2 cellular contexts compared by ENCODE assay signal in the genomic region with DNA sequence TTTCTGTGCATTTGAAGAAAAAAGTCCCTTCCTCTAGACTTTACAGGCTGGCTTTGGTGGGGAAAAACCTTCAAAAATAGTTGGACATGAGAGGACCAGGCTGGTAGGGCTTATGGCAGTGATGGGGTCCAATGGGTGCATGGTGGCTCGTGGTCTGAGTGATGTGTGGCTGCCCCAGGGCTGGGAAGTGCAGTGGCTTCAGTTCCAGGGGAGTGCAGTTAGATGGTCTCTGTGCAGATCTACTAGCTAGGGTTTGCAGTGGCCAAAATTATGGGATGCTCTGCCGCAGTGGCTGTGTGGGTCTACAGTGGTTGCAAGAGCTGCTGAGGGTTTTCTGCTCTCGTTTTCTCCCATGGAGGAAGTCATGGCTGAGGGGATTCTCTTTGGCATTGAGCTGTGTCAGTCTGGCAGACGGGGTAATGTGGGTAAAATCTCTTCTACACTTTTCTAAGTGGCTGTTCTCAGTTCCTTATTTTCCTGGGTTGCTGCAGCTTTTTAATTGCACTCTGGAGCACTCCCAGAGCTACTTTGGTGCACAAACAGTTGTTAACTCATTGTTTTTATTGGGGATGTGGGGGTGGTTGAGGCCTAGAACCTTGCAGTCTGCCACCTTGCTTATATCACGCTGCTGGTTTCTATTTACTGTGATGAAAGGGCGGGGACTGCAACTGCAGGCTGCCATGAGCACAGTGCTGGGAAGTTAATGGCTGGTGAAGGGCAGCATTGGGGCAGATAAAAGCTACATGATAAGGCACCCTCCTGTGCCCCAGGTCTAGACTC.
TF ChIP-seq lines count a peak whose summit lies in the region.

No MANE protein-coding gene starts in this region.

TF ChIP-seq in H1, 55 proteins besides CTCF, POLR2A, EP300 and RAD21 (continued from another document):
- no peak for TF ChIP-seq CHD7 (IDR thresholded peaks at IDR 0.05; ENCODE audit: insufficient replicate concordance, low read length)
- TF ChIP-seq MAX (IDR thresholded peaks at IDR 0.05) = no peak
- TF ChIP-seq EGR1 (IDR thresholded peaks at IDR 0.05; ENCODE audit: borderline replicate concordance, low read depth, low read length) = no peak
- no peak for TF ChIP-seq CBX8 (IDR thresholded peaks at IDR 0.05; ENCODE audit: borderline replicate concordance, low read depth, low read length)
- TF ChIP-seq KDM5A (IDR thresholded peaks at IDR 0.05; ENCODE audit: low read length) = no peak
- no peak for TF ChIP-seq TAF1 (IDR thresholded peaks at IDR 0.05; ENCODE audit: low read depth, low read length)
- no peak for TF ChIP-seq BRCA1 (IDR thresholded peaks at IDR 0.05; ENCODE audit: low read depth, low read length)
- no peak for TF ChIP-seq TBP (IDR thresholded peaks at IDR 0.05; ENCODE audit: low read depth, low read length)
- TF ChIP-seq JUN (IDR thresholded peaks at IDR 0.05; ENCODE audit: low read depth, low read length) = no peak
- no peak for TF ChIP-seq SAP30 (IDR thresholded peaks at IDR 0.05; ENCODE audit: insufficient read depth, insufficient replicate concordance, low read length)
- no peak for TF ChIP-seq TCF12 (IDR thresholded peaks at IDR 0.05; ENCODE audit: low read depth, low read length)
- no peak for TF ChIP-seq JUND (IDR thresholded peaks at IDR 0.05; ENCODE audit: low read length)
- no peak for TF ChIP-seq GTF2F1 (IDR thresholded peaks at IDR 0.05; ENCODE audit: borderline replicate concordance, low read depth, low read length)
- no peak for TF ChIP-seq SP2 (IDR thresholded peaks at IDR 0.05; ENCODE audit: low read length)

TF ChIP-seq in SK-N-SH treated with all-trans-retinoic acid at 6 μM for 48 hours, 23 proteins besides CTCF, POLR2A, EP300 and RAD21:
- TF ChIP-seq POU6F1 (CRISPR knock-in tag; IDR thresholded peaks at IDR 0.05; ENCODE audit: borderline replicate concordance, low read depth) (no peak), CSRNP3 (CRISPR knock-in tag; IDR thresholded peaks at IDR 0.05) (no peak), RARB (CRISPR knock-in tag; IDR thresholded peaks at IDR 0.05) (no peak), GLIS3 (CRISPR knock-in tag; IDR thresholded peaks at IDR 0.05) (no peak), ZFP30 (CRISPR knock-in tag; IDR thresholded peaks at IDR 0.05) (no peak), PPARA (CRISPR knock-in tag; IDR thresholded peaks at IDR 0.05; ENCODE audit: borderline replicate concordance) (no peak), ZC3H10 (CRISPR knock-in tag; IDR thresholded peaks at IDR 0.05) (no peak), BACH2 (CRISPR knock-in tag; IDR thresholded peaks at IDR 0.05; ENCODE audit: borderline replicate concordance) (no peak)
